ENCODE assay signal across 8 cellular contexts in genomic region chr18:49359732-49360444, GRCh38.
DNase-seq lines count a peak whose midpoint lies in the region; ATAC-seq and TF ChIP-seq lines count a peak whose summit lies in the region.
"Had no signal": no experiment of that assay in that cellular context is flagged by ENCODE, and none has a peak within 500 bp of the region (broad histone marks: within the 10 kb centered on the region; RNA-seq: fewer than 3 reads in every experiment).

No MANE protein-coding gene starts in this region.

- peaks cover 6% of the 10 kb centered on the region for H3K36me3 Mint-ChIP-seq in osteocyte (ENCODE audit: unreplicated experiment)
- peaks cover 44 to 53% of the 10 kb centered on the region in 2 donors for H3K36me3 Mint-ChIP-seq in CD14-positive monocyte

- peak; percentile 49 for DNase-seq in amniotic stem cell (lab: John Stamatoyannopoulos, UW)
- no peak for DNase-seq in osteocyte (ENCODE audit: extremely low spot score, unreplicated experiment)
- no peak for DNase-seq in NCI-H446 (lab: John Stamatoyannopoulos, UW)
- DNase-seq in NCI-H524 treated with DMSO at 0.1 percent for 48 hours (lab: John Stamatoyannopoulos, UW): no peak
- DNase-seq in CD14-positive monocyte (ENCODE audit: low spot score): no peak
- DNase-seq: caudate nucleus had no signal

- H3K27me3 Mint-ChIP-seq in osteocyte (ENCODE audit: unreplicated experiment): no peaks in the 10 kb centered on the region
- H3K27me3 Mint-ChIP-seq in CD14-positive monocyte (ENCODE audit: low read depth in 3 of 3): peaks cover 0 to 4% (median 0%) of the 10 kb centered on the region in 3 donors

- H3K4me3 Mint-ChIP-seq in osteocyte (ENCODE audit: unreplicated experiment) (no peak overlapping the region), CD14-positive monocyte (no peak overlapping the region)

- H3K9me3 Mint-ChIP-seq in osteocyte (ENCODE audit: unreplicated experiment): no peaks in the 10 kb centered on the region
- H3K9me3 Mint-ChIP-seq in CD14-positive monocyte: no peaks in the 10 kb centered on the region

- H3K4me1 Mint-ChIP-seq in osteocyte (ENCODE audit: unreplicated experiment): no peaks in the 10 kb centered on the region
- H3K4me1 Mint-ChIP-seq in CD14-positive monocyte: peaks cover 2% of the 10 kb centered on the region

- intact Hi-C loops in CD14-positive monocyte (cut with micrococcal nuclease): no loop called here

- TF ChIP-seq CTCF in osteocyte (IDR thresholded peaks at IDR 0.05) (no peak), CD14-positive monocyte (IDR thresholded peaks at IDR 0.05) (no peak)

- H3K27ac Mint-ChIP-seq in osteocyte (ENCODE audit: unreplicated experiment) (peak overlapping the region; percentile 76), CD14-positive monocyte (no peak overlapping the region)

- ATAC-seq in GM18520 (IDR thresholded peaks at IDR 0.05; ENCODE audit: unreplicated experiment) (peak; percentile 32), HG02973 (IDR thresholded peaks at IDR 0.05; ENCODE audit: unreplicated experiment) (peak; percentile 73)
